19 cellular contexts compared by ENCODE assay signal in the genomic region with DNA sequence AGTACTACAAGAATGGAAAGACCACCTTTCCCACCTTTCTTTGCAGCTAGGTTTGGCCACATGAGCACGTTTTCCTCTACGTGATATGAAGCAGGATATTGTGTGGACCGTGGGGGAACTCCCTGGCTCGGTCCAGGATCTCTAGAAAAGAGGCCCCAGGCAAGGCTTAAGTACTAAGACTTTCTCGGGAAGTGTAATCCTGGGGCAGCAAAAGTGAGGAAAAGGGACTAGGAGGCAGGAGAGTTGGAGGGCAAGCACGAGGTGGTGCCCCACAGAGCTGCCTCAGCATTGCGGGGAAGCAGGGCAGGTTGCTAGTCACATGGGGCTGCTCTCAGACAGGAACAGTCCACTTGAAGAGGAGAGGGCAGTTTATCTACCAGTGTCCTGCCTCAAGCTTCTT.
DNase-seq lines count a peak whose midpoint lies in the region; ATAC-seq and TF ChIP-seq lines count a peak whose summit lies in the region.
"Had no signal": no experiment of that assay in that cellular context is flagged by ENCODE, and none has a peak within 500 bp of the region (broad histone marks: within the 10 kb centered on the region; RNA-seq: fewer than 3 reads in every experiment).

No MANE protein-coding gene starts in this region.

- peaks cover 0 to 14% (median 3%) of the 10 kb centered on the region in 12 donors for H3K4me1 ChIP-seq in heart left ventricle
- no peaks in the 10 kb centered on the region for H3K4me1 ChIP-seq in right atrium auricular region

- H3K36me3 ChIP-seq in heart left ventricle (no peaks in the 10 kb centered on the region), right atrium auricular region (no peaks in the 10 kb centered on the region)

- ATAC-seq in heart left ventricle: peak in 3 of 4 donors; percentile 9 to 61 (median 44)
- no peak for ATAC-seq in Right ventricle myocardium inferior
- ATAC-seq: Panc1 had no signal

- no peaks in the 10 kb centered on the region for H3K27me3 Mint-ChIP-seq in neural crest cell (ENCODE audit: low read depth)

- H3K4me3 Mint-ChIP-seq in neural crest cell: no peak overlapping the region
- H3K4me3 Mint-ChIP-seq: CD14-positive monocyte had no signal

- intact Hi-C loops in heart left ventricle (cut with DNase I) (no loop called here), Right ventricle myocardium inferior (cut with DNase I) (no loop called here)

- H3K9me3 ChIP-seq in heart left ventricle (no peaks in the 10 kb centered on the region), right atrium auricular region (no peaks in the 10 kb centered on the region)

- TF ChIP-seq CTCF in heart left ventricle (IDR thresholded peaks at IDR 0.05) (no peak), right atrium auricular region (IDR thresholded peaks at IDR 0.05) (no peak), neural crest cell (conservative IDR thresholded peaks at IDR 0.05) (no peak)

- no peaks in the 10 kb centered on the region for H3K36me3 Mint-ChIP-seq in neural crest cell (ENCODE audit: low read depth)
- H3K36me3 Mint-ChIP-seq: CD14-positive monocyte had no signal

- DNase-seq in heart left ventricle (no peak), Right ventricle myocardium inferior (ENCODE audit: missing footprints) (no peak), right atrium auricular region (ENCODE audit: low spot score) (peak; percentile 52), neural crest cell (ENCODE audit: low read depth, low spot score) (no peak), NCI-H1092 (lab: John Stamatoyannopoulos, UW) (no peak), amygdala (lab: John Stamatoyannopoulos, UW) (no peak), NCI-H82 (lab: John Stamatoyannopoulos, UW) (no peak)
- DNase-seq: AML-193, COR-L47, EL, H7, KBM-7, MV-4-11, NCI-H1417 treated with DMSO at 0.1 percent for 48 hours, NCI-H1930, NCI-H446, SHP77 treated with DMSO at 0.1 percent for 48 hours had no signal

- no peaks in the 10 kb centered on the region for H3K9me3 Mint-ChIP-seq in neural crest cell

- TF ChIP-seq POLR2A in heart left ventricle (IDR thresholded peaks at IDR 0.05): no peak

- H3K4me1 Mint-ChIP-seq in neural crest cell: peaks cover 17% of the 10 kb centered on the region

- WGBS in heart left ventricle, 4 donors: 60 to 72% (median 70%) methylated on average over 7 of the region's 7 CpGs

- H3K27ac Mint-ChIP-seq in neural crest cell (ENCODE audit: unreplicated experiment): peak overlapping the region; percentile 23

- H3K4me3 ChIP-seq in heart left ventricle (no peak overlapping the region), right atrium auricular region (no peak overlapping the region)

- H3K27ac ChIP-seq in heart left ventricle (no peak overlapping the region), right atrium auricular region (peak overlapping the region in 1 of 2 donors; percentile 18)

- H3K27me3 ChIP-seq in heart left ventricle: no peaks in the 10 kb centered on the region
- no peaks in the 10 kb centered on the region for H3K27me3 ChIP-seq in right atrium auricular region
